1 cellular context compared by ENCODE assay signal in genomic region chr20:25281541-25281991, GRCh38.
TF ChIP-seq lines count a peak whose summit lies in the region.

No MANE protein-coding gene starts in this region.

TF ChIP-seq in HepG2, 621 proteins besides CTCF, POLR2A, EP300 and RAD21 (continued from another document):
- no peak for TF ChIP-seq ZNF317 (CRISPR knock-in tag; IDR thresholded peaks at IDR 0.05)
- no peak for TF ChIP-seq NFE2L1 (CRISPR knock-in tag; IDR thresholded peaks at IDR 0.05; ENCODE audit: borderline replicate concordance)
- TF ChIP-seq SP2 (CRISPR knock-in tag; IDR thresholded peaks at IDR 0.05): no peak
- no peak for TF ChIP-seq ZNF354B (CRISPR knock-in tag; IDR thresholded peaks at IDR 0.05)
- no peak for TF ChIP-seq HES4 (CRISPR knock-in tag; IDR thresholded peaks at IDR 0.05; ENCODE audit: borderline replicate concordance)
- no peak for TF ChIP-seq ZNF747 (CRISPR knock-in tag; IDR thresholded peaks at IDR 0.05; ENCODE audit: borderline replicate concordance)
